10 cellular contexts compared by ENCODE assay signal in genomic region chr7:142796501-142797341, GRCh38. TPM values are rescaled to one million over a fixed set of nuclear protein-coding genes. Genes with fewer than 3 reads are reported as not detected.
DNase-seq lines count a peak whose midpoint lies in the region; ATAC-seq and TF ChIP-seq lines count a peak whose summit lies in the region.
"Had no signal": no experiment of that assay in that cellular context is flagged by ENCODE, and none has a peak within 500 bp of the region (broad histone marks: within the 10 kb centered on the region; RNA-seq: fewer than 3 reads in every experiment).

No MANE protein-coding gene starts in this region.

- WGBS in hepatocyte (ENCODE audit: low lambda C conversion rate, missing lambda C conversion rate): 5% methylated on average over 50 of the region's 69 CpGs

- peak overlapping the region; percentile 98 for H3K4me3 Mint-ChIP-seq in stimulated activated effector memory CD8-positive, alpha-beta T cell treated with anti-CD3 and anti-CD28 coated beads, Interleukin-12 subunit alpha, Interleukin-12 subunit beta, amount 100 ng/mL, for 72 hours

- H3K9me3 Mint-ChIP-seq in stimulated activated effector memory CD8-positive, alpha-beta T cell treated with anti-CD3 and anti-CD28 coated beads, Interleukin-12 subunit alpha, Interleukin-12 subunit beta, amount 100 ng/mL, for 72 hours: no peaks in the 10 kb centered on the region

- H3K27ac ChIP-seq in hepatocyte: no peak overlapping the region

- H3K9me2 ChIP-seq in hepatocyte (replicated peaks; ENCODE audit: insufficient read depth): no peaks in the 10 kb centered on the region

- no peaks in the 10 kb centered on the region for H3K79me2 ChIP-seq in hepatocyte

- in situ Hi-C loops in HAP-1 (cut with MboI; ENCODE audit: low sequenced_read_pairs): no loop called here

- H3K36me3 Mint-ChIP-seq in stimulated activated effector memory CD8-positive, alpha-beta T cell treated with anti-CD3 and anti-CD28 coated beads, Interleukin-12 subunit alpha, Interleukin-12 subunit beta, amount 100 ng/mL, for 72 hours: peaks cover 99% of the 10 kb centered on the region

- H4K20me1 ChIP-seq in hepatocyte (ENCODE audit: insufficient read depth, poor library complexity, severe bottlenecking): no peaks in the 10 kb centered on the region

- H3K4me1 ChIP-seq in hepatocyte (ENCODE audit: insufficient read depth): peaks cover 19% of the 10 kb centered on the region
- no peaks in the 10 kb centered on the region for H3K4me1 ChIP-seq in HAP-1

- DNase-seq in activated CD8-positive, alpha-beta memory T cell treated with anti-CD3 and anti-CD28 coated beads, Interleukin-2, amount 50 U/mL, for 4 hours: peak; percentile 58
- DNase-seq in hepatocyte (ENCODE audit: low spot score) (no peak), epidermal melanocyte (ENCODE audit: insufficient read length, low spot score) (no peak), DMS79 treated with DMSO at 0.1 percent for 48 hours (lab: John Stamatoyannopoulos, UW) (no peak), HAP-1 (ENCODE audit: low spot score in 2 of 2) (no peak)
- peak in 1 of 2 donors; percentile 61 for DNase-seq in stimulated activated effector memory CD8-positive, alpha-beta T cell treated with anti-CD3 and anti-CD28 coated beads, Interleukin-12 subunit alpha, Interleukin-12 subunit beta, amount 100 ng/mL, for 72 hours (ENCODE audit: low spot score in 2 of 2)

- peak overlapping the region; percentile 92 for H3K4me2 ChIP-seq in hepatocyte

- H3K27me3 ChIP-seq in hepatocyte (peaks cover 80% of the 10 kb centered on the region), HAP-1 (ENCODE audit: low read depth) (peaks cover 41% of the 10 kb centered on the region)

- H2AFZ ChIP-seq in hepatocyte: peak overlapping the region; percentile 68

- H3K4me3 ChIP-seq in hepatocyte (peak overlapping the region; percentile 23), HAP-1 (no peak overlapping the region)

- TF ChIP-seq CTCF in hepatocyte (IDR thresholded peaks at IDR 0.05; ENCODE audit: poor library complexity): no peak

- peaks cover 63% of the 10 kb centered on the region for H3K4me1 Mint-ChIP-seq in stimulated activated effector memory CD8-positive, alpha-beta T cell treated with anti-CD3 and anti-CD28 coated beads, Interleukin-12 subunit alpha, Interleukin-12 subunit beta, amount 100 ng/mL, for 72 hours

- H3K36me3 ChIP-seq in hepatocyte (replicated peaks; ENCODE audit: insufficient read depth, low read depth) (no peaks in the 10 kb centered on the region), HAP-1 (replicated peaks) (no peaks in the 10 kb centered on the region)

- no peaks in the 10 kb centered on the region for H3K9me3 ChIP-seq in hepatocyte (ENCODE audit: low read depth)
- no peaks in the 10 kb centered on the region for H3K9me3 ChIP-seq in HAP-1

- H3K27ac Mint-ChIP-seq in stimulated activated effector memory CD8-positive, alpha-beta T cell treated with anti-CD3 and anti-CD28 coated beads, Interleukin-12 subunit alpha, Interleukin-12 subunit beta, amount 100 ng/mL, for 72 hours: peak overlapping the region; percentile 100

- ATAC-seq in GM18499 (IDR thresholded peaks at IDR 0.05; ENCODE audit: insufficient read depth, unreplicated experiment) (peak; percentile 29), HG02623 (IDR thresholded peaks at IDR 0.05; ENCODE audit: unreplicated experiment) (peak; percentile 36)
- ATAC-seq in stimulated activated effector memory CD8-positive, alpha-beta T cell treated with anti-CD3 and anti-CD28 coated beads, Interleukin-12 subunit alpha, Interleukin-12 subunit beta, amount 100 ng/mL, for 72 hours: no peak

RNA-seq across cellular contexts. Expression of gene PRSS2, which starts 26.0 kb away (rescaled TPM):
- total RNA-seq in hepatocyte: 94.7 and 144 TPM in 2 replicates
- polyA plus RNA-seq in hepatocyte: 241 and 273 TPM in 2 replicates
- total RNA-seq: lung microvascular endothelial cell, M059J had no signal

RNA-seq across cellular contexts. Expression of gene PRSS1, which starts 47.4 kb away (rescaled TPM):
- 69.8 and 71.2 TPM in 2 replicates for total RNA-seq in hepatocyte
- polyA plus RNA-seq in hepatocyte: 67.6 and 78.5 TPM in 2 replicates
- total RNA-seq: lung microvascular endothelial cell, M059J had no signal

RNA-seq across cellular contexts. Expression of gene EPHB6, which starts 58.2 kb away (rescaled TPM):
- 7.4 and 14.8 TPM in 2 replicates for total RNA-seq in hepatocyte
- 23.0 and 29.6 TPM in 2 replicates for polyA plus RNA-seq in hepatocyte
- total RNA-seq: M059J had no signal
